1 cellular context compared by ENCODE assay signal in the genomic region with DNA sequence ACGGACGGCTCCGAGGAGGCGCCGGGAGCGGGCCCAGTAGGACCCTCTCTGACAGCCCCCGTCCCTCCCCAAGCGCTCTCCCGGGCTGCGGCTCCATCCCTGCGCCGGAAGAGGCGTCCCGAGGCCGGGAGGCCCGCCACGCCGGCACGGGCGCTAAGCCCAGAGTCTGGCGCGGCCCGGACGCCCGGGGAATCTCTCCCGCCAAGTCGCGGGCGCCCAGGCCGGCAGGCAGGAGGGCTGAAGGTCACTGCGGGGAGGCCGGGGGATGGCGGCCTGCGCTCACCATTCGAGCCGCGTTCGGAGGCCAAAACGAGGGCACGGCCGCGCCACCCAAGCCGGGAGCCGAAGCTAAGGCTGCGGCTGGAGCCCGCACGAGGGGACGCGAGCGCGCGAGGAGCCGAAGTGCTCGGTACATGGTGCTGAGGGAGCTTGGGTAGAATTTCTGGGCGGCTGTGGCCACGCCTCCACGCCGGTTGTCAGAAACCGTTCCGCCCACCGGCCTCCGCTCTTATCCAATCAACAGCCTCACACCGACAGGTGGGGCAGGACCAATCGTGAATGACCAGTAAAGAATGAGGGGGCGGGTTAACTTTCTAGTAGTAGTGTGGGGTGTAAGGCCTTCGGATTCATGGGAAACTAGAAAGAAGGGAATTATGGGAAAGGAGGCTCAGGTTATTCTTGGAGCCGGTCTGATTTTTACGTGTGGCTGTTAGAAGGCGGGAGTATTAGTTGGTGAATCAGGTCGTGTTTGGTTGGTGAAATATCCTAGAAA.
TF ChIP-seq lines count a peak whose summit lies in the region.

A gene (minus strand): TSS at position 448 of the 772 bp plus-strand sequence. CDS start 33 bp downstream, at position 415.

TF ChIP-seq in HCT116, 20 proteins besides CTCF, POLR2A, EP300 and RAD21 (continued from another document):
- TF ChIP-seq FOSL1 (IDR thresholded peaks at IDR 0.05; ENCODE audit: low read depth) (0 out of 2 replicates have a peak, but pooled peaks have one; percentile 13), EZH2 (IDR thresholded peaks at IDR 0.05) (no peak)
